Comparison of ENCODE assay signal across 19 cellular contexts in the genomic region with DNA sequence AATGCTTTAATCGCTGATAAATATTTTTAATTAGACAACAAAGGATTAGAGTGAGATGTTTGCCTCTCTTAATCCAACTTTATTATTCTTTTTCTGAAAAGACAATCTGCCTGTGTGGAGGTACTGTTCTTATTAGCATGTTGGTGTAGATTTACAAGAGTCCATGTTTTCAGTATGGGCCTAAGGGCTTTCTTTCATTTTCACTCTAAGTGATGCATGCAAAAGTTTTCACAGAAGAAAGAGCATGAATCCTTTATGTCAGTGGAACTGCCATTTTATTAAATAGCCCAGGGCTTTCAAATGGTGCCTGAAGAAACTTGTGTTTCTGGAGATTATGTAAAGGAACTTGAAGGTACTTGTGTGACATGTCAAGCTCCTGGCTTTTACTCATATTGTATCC. TPM values are rescaled to one million over a fixed set of nuclear protein-coding genes. Genes with fewer than 3 reads are reported as not detected.
"Had no signal": no experiment of that assay in that cellular context is flagged by ENCODE, and none has a peak within 500 bp of the region (broad histone marks: within the 10 kb centered on the region; RNA-seq: fewer than 3 reads in every experiment).

No MANE protein-coding gene starts in this region.

- H3K4me3 ChIP-seq: MG63 had no signal

- H3K36me3 ChIP-seq: MG63 had no signal

- ATAC-seq: HepG2 had no signal

- DNase-seq: IMR-90, Karpas-422, KG1, MG63, NCI-H1092, NCI-H1105 treated with DMSO at 0.1 percent for 48 hours, NCI-H1417 treated with DMSO at 0.1 percent for 48 hours, NCI-H146, NCI-H1694 treated with DMSO at 0.1 percent for 48 hours, NCI-H1930, NCI-H2081, NCI-H2107, NCI-H2227 treated with DMSO at 0.1 percent for 48 hours, NCI-H524, NCI-H526 treated with DMSO at 0.1 percent for 48 hours, NCI-H748 treated with DMSO at 0.1 percent for 48 hours, SHP77 had no signal

- H3K27me3 ChIP-seq: MG63 had no signal

- H3K9me3 ChIP-seq: MG63 had no signal

- H3K27ac ChIP-seq: RWPE1 had no signal

RNA-seq across cellular contexts. Expression of a gene that starts 37.5 kb away (rescaled TPM):
- total RNA-seq: HepG2, IMR-90 had no signal
- polyA plus RNA-seq: HepG2, IMR-90 had no signal
